1 cellular context compared by ENCODE assay signal in genomic region chr20:10434832-10435812, GRCh38.
TF ChIP-seq lines count a peak whose summit lies in the region.

TSS of gene SLX4IP (plus strand) at chr20:10435305. CDS start at chr20:10458205, 22,900 bp downstream.

TF ChIP-seq in HepG2, 621 proteins besides CTCF, POLR2A, EP300 and RAD21 (continued from another document and continues in another):
- TF ChIP-seq CHD2 (IDR thresholded peaks at IDR 0.05; ENCODE audit: low read depth, low read length) = peak; percentile 95
- peak; percentile 75; the same call in 1 of the 2 replicates for TF ChIP-seq ZFP91 (CRISPR knock-in tag; IDR thresholded peaks at IDR 0.05; ENCODE audit: borderline replicate concordance)
- TF ChIP-seq, protein P1, sequence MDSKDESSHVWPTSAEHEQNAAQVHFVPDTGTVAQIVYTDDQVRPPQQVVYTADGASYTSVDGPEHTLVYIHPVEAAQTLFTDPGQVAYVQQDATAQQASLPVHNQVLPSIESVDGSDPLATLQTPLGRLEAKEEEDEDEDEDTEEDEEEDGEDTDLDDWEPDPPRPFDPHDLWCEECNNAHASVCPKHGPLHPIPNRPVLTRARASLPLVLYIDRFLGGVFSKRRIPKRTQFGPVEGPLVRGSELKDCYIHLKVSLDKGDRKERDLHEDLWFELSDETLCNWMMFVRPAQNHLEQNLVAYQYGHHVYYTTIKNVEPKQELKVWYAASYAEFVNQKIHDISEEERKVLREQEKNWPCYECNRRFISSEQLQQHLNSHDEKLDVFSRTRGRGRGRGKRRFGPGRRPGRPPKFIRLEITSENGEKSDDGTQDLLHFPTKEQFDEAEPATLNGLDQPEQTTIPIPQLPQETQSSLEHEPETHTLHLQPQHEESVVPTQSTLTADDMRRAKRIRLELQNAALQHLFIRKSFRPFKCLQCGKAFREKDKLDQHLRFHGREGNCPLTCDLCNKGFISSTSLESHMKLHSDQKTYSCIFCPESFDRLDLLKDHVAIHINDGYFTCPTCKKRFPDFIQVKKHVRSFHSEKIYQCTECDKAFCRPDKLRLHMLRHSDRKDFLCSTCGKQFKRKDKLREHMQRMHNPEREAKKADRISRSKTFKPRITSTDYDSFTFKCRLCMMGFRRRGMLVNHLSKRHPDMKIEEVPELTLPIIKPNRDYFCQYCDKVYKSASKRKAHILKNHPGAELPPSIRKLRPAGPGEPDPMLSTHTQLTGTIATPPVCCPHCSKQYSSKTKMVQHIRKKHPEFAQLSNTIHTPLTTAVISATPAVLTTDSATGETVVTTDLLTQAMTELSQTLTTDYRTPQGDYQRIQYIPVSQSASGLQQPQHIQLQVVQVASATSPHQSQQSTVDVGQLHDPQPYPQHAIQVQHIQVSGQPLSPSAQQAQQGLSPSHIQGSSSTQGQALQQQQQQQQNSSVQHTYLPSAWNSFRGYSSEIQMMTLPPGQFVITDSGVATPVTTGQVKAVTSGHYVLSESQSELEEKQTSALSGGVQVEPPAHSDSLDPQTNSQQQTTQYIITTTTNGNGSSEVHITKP (CRISPR knock-in tag; IDR thresholded peaks at IDR 0.05; ENCODE audit: low read depth) = peak; percentile 69; the same call in 1 of the 2 replicates
- TF ChIP-seq RBFOX2 (IDR thresholded peaks at IDR 0.05; ENCODE audit: low read depth, low read length) = peak; percentile 42; the same call in 1 of the 2 replicates
- TF ChIP-seq TARDBP (CRISPR knock-in tag; IDR thresholded peaks at IDR 0.05) = peak; percentile 98
- TF ChIP-seq, protein P2, sequence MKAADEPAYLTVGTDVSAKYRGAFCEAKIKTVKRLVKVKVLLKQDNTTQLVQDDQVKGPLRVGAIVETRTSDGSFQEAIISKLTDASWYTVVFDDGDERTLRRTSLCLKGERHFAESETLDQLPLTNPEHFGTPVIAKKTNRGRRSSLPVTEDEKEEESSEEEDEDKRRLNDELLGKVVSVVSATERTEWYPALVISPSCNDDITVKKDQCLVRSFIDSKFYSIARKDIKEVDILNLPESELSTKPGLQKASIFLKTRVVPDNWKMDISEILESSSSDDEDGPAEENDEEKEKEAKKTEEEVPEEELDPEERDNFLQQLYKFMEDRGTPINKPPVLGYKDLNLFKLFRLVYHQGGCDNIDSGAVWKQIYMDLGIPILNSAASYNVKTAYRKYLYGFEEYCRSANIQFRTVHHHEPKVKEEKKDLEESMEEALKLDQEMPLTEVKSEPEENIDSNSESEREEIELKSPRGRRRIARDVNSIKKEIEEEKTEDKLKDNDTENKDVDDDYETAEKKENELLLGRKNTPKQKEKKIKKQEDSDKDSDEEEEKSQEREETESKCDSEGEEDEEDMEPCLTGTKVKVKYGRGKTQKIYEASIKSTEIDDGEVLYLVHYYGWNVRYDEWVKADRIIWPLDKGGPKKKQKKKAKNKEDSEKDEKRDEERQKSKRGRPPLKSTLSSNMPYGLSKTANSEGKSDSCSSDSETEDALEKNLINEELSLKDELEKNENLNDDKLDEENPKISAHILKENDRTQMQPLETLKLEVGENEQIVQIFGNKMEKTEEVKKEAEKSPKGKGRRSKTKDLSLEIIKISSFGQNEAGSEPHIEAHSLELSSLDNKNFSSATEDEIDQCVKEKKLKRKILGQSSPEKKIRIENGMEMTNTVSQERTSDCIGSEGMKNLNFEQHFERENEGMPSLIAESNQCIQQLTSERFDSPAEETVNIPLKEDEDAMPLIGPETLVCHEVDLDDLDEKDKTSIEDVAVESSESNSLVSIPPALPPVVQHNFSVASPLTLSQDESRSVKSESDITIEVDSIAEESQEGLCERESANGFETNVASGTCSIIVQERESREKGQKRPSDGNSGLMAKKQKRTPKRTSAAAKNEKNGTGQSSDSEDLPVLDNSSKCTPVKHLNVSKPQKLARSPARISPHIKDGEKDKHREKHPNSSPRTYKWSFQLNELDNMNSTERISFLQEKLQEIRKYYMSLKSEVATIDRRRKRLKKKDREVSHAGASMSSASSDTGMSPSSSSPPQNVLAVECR (CRISPR knock-in tag; IDR thresholded peaks at IDR 0.05; ENCODE audit: borderline replicate concordance) = peak; percentile 93
- TF ChIP-seq ZNF224 (CRISPR knock-in tag; IDR thresholded peaks at IDR 0.05) = 0 out of 2 replicates have a peak, but pooled peaks have one; percentile 49
- TF ChIP-seq ZBTB7B (CRISPR knock-in tag; IDR thresholded peaks at IDR 0.05) = peak; percentile 86
- TF ChIP-seq RXRA (CRISPR knock-in tag; IDR thresholded peaks at IDR 0.05) = peak; percentile 56; the same call in 1 of the 2 replicates
- peak; percentile 12; the same call in 1 of the 2 replicates for TF ChIP-seq TIGD3 (CRISPR knock-in tag; IDR thresholded peaks at IDR 0.05; ENCODE audit: borderline replicate concordance)
- peak; percentile 90 for TF ChIP-seq GLI4 (CRISPR knock-in tag; IDR thresholded peaks at IDR 0.05; ENCODE audit: borderline replicate concordance)
- TF ChIP-seq GATA4 (IDR thresholded peaks at IDR 0.05; ENCODE audit: borderline replicate concordance, low read depth) = no peak
- TF ChIP-seq, protein P3, sequence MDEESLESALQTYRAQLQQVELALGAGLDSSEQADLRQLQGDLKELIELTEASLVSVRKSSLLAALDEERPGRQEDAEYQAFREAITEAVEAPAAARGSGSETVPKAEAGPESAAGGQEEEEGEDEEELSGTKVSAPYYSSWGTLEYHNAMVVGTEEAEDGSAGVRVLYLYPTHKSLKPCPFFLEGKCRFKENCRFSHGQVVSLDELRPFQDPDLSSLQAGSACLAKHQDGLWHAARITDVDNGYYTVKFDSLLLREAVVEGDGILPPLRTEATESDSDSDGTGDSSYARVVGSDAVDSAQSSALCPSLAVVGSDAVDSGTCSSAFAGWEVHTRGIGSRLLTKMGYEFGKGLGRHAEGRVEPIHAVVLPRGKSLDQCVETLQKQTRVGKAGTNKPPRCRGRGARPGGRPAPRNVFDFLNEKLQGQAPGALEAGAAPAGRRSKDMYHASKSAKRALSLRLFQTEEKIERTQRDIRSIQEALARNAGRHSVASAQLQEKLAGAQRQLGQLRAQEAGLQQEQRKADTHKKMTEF (CRISPR knock-in tag; IDR thresholded peaks at IDR 0.05) = peak; percentile 87
- no peak for TF ChIP-seq PAWR (CRISPR knock-in tag; IDR thresholded peaks at IDR 0.05; ENCODE audit: borderline replicate concordance)
- peak; percentile 97 for TF ChIP-seq ZNF335 (CRISPR knock-in tag; IDR thresholded peaks at IDR 0.05)
- no peak for TF ChIP-seq ZSCAN29 (CRISPR knock-in tag; conservative IDR thresholded peaks at IDR 0.05)
- peak; percentile 27; the same call in 1 of the 2 replicates for TF ChIP-seq NFYC (CRISPR knock-in tag; IDR thresholded peaks at IDR 0.05)
- peak; percentile 84 for TF ChIP-seq ZNF772 (CRISPR knock-in tag; IDR thresholded peaks at IDR 0.05)
- peak; percentile 48; the same call in 1 of the 2 replicates for TF ChIP-seq POGZ (CRISPR knock-in tag; IDR thresholded peaks at IDR 0.05)
- 0 out of 2 replicates have a peak, but pooled peaks have one; percentile 40 for TF ChIP-seq ZNF670 (CRISPR knock-in tag; IDR thresholded peaks at IDR 0.05; ENCODE audit: borderline replicate concordance)
- TF ChIP-seq CENPBD1 (CRISPR knock-in tag; IDR thresholded peaks at IDR 0.05; ENCODE audit: borderline replicate concordance, low read depth) = peak; percentile 72; the same call in 1 of the 2 replicates
- TF ChIP-seq, protein P4, sequence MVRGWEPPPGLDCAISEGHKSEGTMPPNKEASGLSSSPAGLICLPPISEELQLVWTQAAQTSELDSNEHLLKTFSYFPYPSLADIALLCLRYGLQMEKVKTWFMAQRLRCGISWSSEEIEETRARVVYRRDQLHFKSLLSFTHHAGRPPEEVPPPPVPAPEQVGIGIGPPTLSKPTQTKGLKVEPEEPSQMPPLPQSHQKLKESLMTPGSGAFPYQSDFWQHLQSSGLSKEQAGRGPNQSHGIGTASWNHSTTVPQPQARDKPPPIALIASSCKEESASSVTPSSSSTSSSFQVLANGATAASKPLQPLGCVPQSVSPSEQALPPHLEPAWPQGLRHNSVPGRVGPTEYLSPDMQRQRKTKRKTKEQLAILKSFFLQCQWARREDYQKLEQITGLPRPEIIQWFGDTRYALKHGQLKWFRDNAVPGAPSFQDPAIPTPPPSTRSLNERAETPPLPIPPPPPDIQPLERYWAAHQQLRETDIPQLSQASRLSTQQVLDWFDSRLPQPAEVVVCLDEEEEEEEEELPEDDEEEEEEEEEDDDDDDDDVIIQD (CRISPR knock-in tag; IDR thresholded peaks at IDR 0.05; ENCODE audit: low read depth) = peak; percentile 35; the same call in 1 of the 2 replicates
- TF ChIP-seq, protein P5, sequence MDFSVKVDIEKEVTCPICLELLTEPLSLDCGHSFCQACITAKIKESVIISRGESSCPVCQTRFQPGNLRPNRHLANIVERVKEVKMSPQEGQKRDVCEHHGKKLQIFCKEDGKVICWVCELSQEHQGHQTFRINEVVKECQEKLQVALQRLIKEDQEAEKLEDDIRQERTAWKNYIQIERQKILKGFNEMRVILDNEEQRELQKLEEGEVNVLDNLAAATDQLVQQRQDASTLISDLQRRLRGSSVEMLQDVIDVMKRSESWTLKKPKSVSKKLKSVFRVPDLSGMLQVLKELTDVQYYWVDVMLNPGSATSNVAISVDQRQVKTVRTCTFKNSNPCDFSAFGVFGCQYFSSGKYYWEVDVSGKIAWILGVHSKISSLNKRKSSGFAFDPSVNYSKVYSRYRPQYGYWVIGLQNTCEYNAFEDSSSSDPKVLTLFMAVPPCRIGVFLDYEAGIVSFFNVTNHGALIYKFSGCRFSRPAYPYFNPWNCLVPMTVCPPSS (IDR thresholded peaks at IDR 0.05) = no peak
- no peak for TF ChIP-seq ZNF383 (CRISPR knock-in tag; IDR thresholded peaks at IDR 0.05; ENCODE audit: borderline replicate concordance)
- peak; percentile 76 for TF ChIP-seq GABPA (IDR thresholded peaks at IDR 0.05; ENCODE audit: low read depth, low read length)
- peak; percentile 94 for TF ChIP-seq GABPA (CRISPR knock-in tag; IDR thresholded peaks at IDR 0.05; ENCODE audit: low read depth)
- TF ChIP-seq ZNF782 (CRISPR knock-in tag; IDR thresholded peaks at IDR 0.05; ENCODE audit: borderline replicate concordance) = no peak
- no peak for TF ChIP-seq HNRNPUL1 (IDR thresholded peaks at IDR 0.05; ENCODE audit: low read depth, low read length)
- TF ChIP-seq, protein P6, sequence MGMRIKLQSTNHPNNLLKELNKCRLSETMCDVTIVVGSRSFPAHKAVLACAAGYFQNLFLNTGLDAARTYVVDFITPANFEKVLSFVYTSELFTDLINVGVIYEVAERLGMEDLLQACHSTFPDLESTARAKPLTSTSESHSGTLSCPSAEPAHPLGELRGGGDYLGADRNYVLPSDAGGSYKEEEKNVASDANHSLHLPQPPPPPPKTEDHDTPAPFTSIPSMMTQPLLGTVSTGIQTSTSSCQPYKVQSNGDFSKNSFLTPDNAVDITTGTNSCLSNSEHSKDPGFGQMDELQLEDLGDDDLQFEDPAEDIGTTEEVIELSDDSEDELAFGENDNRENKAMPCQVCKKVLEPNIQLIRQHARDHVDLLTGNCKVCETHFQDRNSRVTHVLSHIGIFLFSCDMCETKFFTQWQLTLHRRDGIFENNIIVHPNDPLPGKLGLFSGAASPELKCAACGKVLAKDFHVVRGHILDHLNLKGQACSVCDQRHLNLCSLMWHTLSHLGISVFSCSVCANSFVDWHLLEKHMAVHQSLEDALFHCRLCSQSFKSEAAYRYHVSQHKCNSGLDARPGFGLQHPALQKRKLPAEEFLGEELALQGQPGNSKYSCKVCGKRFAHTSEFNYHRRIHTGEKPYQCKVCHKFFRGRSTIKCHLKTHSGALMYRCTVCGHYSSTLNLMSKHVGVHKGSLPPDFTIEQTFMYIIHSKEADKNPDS (CRISPR knock-in tag; IDR thresholded peaks at IDR 0.05) = 0 out of 2 replicates have a peak, but pooled peaks have one; percentile 70
- peak; percentile 61; the same call in 1 of the 2 replicates for TF ChIP-seq ZFP82 (CRISPR knock-in tag; IDR thresholded peaks at IDR 0.05; ENCODE audit: borderline replicate concordance)
- TF ChIP-seq ZNF564 (CRISPR knock-in tag; IDR thresholded peaks at IDR 0.05) = 0 out of 2 replicates have a peak, but pooled peaks have one; percentile 17
- TF ChIP-seq ZSCAN9 (CRISPR knock-in tag; IDR thresholded peaks at IDR 0.05; ENCODE audit: borderline replicate concordance) = peak; percentile 67
- peak; percentile 19; the same call in 1 of the 2 replicates for TF ChIP-seq ZNF12 (CRISPR knock-in tag; IDR thresholded peaks at IDR 0.05)
- TF ChIP-seq RBM22 (optimal IDR thresholded peaks at IDR 0.05; ENCODE audit: low read length) = peak; percentile 51
- TF ChIP-seq MBNL3 (CRISPR knock-in tag; conservative IDR thresholded peaks at IDR 0.05) = no peak
- peak; percentile 95 for TF ChIP-seq ISX (CRISPR knock-in tag; conservative IDR thresholded peaks at IDR 0.05)
- no peak; the same call in 1 of the 2 replicates for TF ChIP-seq XBP1 (CRISPR knock-in tag; IDR thresholded peaks at IDR 0.05)
